Comparison of ENCODE assay signal across 26 cellular contexts in genomic region chr1:246470588-246470987, GRCh38.
"Had no signal": no experiment of that assay in that cellular context is flagged by ENCODE, and none has a peak within 500 bp of the region (broad histone marks: within the 10 kb centered on the region; RNA-seq: fewer than 3 reads in every experiment).

No MANE protein-coding gene starts in this region.

- H3K4me3 ChIP-seq: neural progenitor cell, ovary, psoas muscle, skin epidermis, smooth muscle cell, spleen, stomach, thoracic aorta, thyroid gland, tibial nerve, upper lobe of left lung, vagina had no signal

- H3K4me2 ChIP-seq: neural progenitor cell, smooth muscle cell had no signal

- H3K4me1 ChIP-seq: neural progenitor cell, parathyroid adenoma, psoas muscle, spleen, stomach, thyroid gland, upper lobe of left lung, vagina had no signal

- H3K27ac ChIP-seq: neural progenitor cell, ovary, parathyroid adenoma, psoas muscle, skin epidermis, spleen, stomach, thoracic aorta, thyroid gland, tibial nerve, upper lobe of left lung, vagina had no signal

- H3K79me2 ChIP-seq: parathyroid adenoma had no signal

- ATAC-seq: natural killer cell; psoas muscle; right cardiac atrium; sciatic nerve; stimulated activated effector memory CD8-positive, alpha-beta T cell treated with anti-CD3 and anti-CD28 coated beads, Interleukin-12 subunit alpha, Interleukin-12 subunit beta, amount 100 ng/mL, for 72 hours; stimulated activated naive B cell treated with anti-CD40 and anti-IgM and Interleukin-4, amounts not matched to agents 10 μg/mL and 1 μg/mL and 100 μg/mL, for 72 hours had no signal

- DNase-seq: natural killer cell; occipital lobe; ovary; posterior cingulate gyrus; psoas muscle; right cardiac atrium; spleen; stimulated activated CD4-positive, alpha-beta T cell treated with anti-CD3 and anti-CD28 coated beads, Interleukin-12 subunit alpha, Interleukin-12 subunit beta, amount 100 ng/mL, for 4 hours; stimulated activated CD4-positive, alpha-beta T cell treated with anti-CD3 and anti-CD28 coated beads, Interleukin-1b, Interleukin-23, amount 100 ng/mL, for 48 hours; stimulated activated CD4-positive, alpha-beta T cell treated with anti-CD3 and anti-CD28 coated beads, Interleukin-4, amount 100 ng/mL, for 1 hour; stimulated activated naive B cell treated with anti-CD40 and anti-IgM and Interleukin-4, amounts not matched to agents 10 μg/mL and 1 μg/mL and 100 μg/mL, for 72 hours; stimulated activated naive CD4-positive, alpha-beta T cell treated with Interleukin-2 at 50 U/mL for 16 hours; stomach; thyroid gland; trophoblast cell; upper lobe of left lung had no signal

- H3K36me3 ChIP-seq: neural progenitor cell, ovary, spleen, stomach, thoracic aorta, thyroid gland, tibial nerve, upper lobe of left lung, vagina had no signal

- H2AFZ ChIP-seq: neural progenitor cell, parathyroid adenoma had no signal

- FAIRE-seq: urothelium cell line had no signal

- H3K9ac ChIP-seq: neural progenitor cell, parathyroid adenoma had no signal

- H3K9me3 ChIP-seq: ovary, psoas muscle, spleen, stomach, thoracic aorta, thyroid gland, tibial nerve, upper lobe of left lung, vagina had no signal

- H3K27me3 ChIP-seq: neural progenitor cell, ovary, spleen, stomach, thyroid gland, tibial nerve, upper lobe of left lung, vagina had no signal
